20 cellular contexts compared by ENCODE assay signal in the genomic region with DNA sequence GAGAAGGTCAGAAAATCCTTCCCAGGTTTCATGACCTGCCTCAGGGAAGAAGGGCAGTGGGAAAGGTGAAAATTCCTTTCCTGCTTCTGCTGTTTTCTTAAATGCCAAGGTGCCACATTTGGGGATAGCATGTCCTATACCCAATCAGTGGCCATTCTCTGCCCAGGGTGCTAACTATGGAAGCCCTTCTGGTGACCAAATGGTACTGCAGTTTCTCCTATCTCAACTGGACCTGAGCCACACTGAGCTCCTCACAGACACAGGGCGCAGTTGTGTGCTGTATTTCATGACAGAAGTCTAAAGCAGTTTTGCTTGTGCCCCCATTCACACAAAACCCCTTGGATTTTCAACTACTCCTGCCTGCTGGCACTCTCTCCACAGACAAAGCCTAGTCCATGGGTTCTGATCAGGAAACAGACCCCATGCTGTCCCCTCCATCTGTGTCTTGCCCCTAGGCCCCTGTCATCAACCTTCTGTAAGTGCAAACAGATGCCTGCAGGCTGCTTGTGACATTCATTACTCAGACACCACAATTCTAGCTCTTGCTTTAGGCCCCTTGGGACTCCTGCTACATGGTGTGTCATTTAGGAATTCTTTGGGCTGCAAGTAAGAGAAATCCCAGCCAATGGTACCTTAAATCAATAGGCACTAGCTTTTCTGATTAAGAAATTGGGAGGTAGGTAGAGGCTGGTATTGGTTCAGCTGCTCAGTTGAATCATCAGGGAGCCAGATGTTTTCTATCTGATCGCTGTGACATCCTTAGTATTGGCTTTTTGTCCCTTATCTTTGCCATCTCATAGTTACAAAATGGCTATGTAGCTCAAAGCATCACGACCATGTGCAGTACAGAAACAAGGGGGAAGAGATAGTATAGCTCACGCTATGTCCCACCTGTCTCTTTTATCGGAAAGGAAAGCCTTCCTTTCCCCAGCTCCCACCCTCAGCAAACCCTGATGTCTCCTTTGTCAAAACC.
DNase-seq lines count a peak whose midpoint lies in the region; ATAC-seq and TF ChIP-seq lines count a peak whose summit lies in the region.
"Had no signal": no experiment of that assay in that cellular context is flagged by ENCODE, and none has a peak within 500 bp of the region (broad histone marks: within the 10 kb centered on the region; RNA-seq: fewer than 3 reads in every experiment).

No MANE protein-coding gene starts in this region.

- H2BK5ac ChIP-seq in neuronal stem cell (ENCODE audit: low read length) = no peak overlapping the region

- peaks cover 12% of the 10 kb centered on the region for H3K36me3 Mint-ChIP-seq in T-helper 2 cell treated with Interferon-gamma antibody and Interleukin-4, amounts not matched to agents 5 μg/mL and 100 μg/mL, for 36 hours (ENCODE audit: low read depth)
- peaks cover 3% of the 10 kb centered on the region for H3K36me3 Mint-ChIP-seq in activated naive CD8-positive, alpha-beta T cell treated with anti-CD3 and anti-CD28 coated beads, Interleukin-2, amount 50 U/mL, for 24 hours (ENCODE audit: low read depth)
- H3K36me3 Mint-ChIP-seq: CD4-positive, alpha-beta memory T cell had no signal

- H3K18ac ChIP-seq in neuronal stem cell (ENCODE audit: low read length) = no peak overlapping the region

- H3K9ac ChIP-seq in Loucy (ENCODE audit: low read depth, low read length, poor library complexity, severe bottlenecking) (peak overlapping the region; percentile 11), neuronal stem cell (ENCODE audit: low read depth, low read length, poor library complexity) (no peak overlapping the region)

- H3K9me3 ChIP-seq in Loucy (ENCODE audit: insufficient read depth, low read depth, low read length) (peaks cover 11% of the 10 kb centered on the region), neuronal stem cell (replicated peaks in 1 of 2; ENCODE audit: control insufficient read depth in 2 of 2, insufficient read depth in 1 of 2, low read depth in 1 of 2, low read length in 2 of 2) (peaks cover 5 to 10% of the 10 kb centered on the region in 2 donors)

- ATAC-seq in activated naive CD8-positive, alpha-beta T cell treated with anti-CD3 and anti-CD28 coated beads, Interleukin-2, amount 50 U/mL, for 24 hours = no peak
- ATAC-seq: naive thymus-derived CD8-positive, alpha-beta T cell; psoas muscle; stimulated activated naive CD8-positive, alpha-beta T cell treated with anti-CD3 and anti-CD28 coated beads, Interleukin-15, Interleukin-2, amounts not matched to agents 100 U/mL and 50 U/mL, for 24 hours; upper lobe of right lung had no signal

- H3K4ac ChIP-seq in neuronal stem cell (ENCODE audit: low read length) = no peak overlapping the region

- H2BK120ac ChIP-seq in neuronal stem cell (ENCODE audit: low read depth, low read length) = no peak overlapping the region

- peaks cover 24% of the 10 kb centered on the region for H3K4me1 Mint-ChIP-seq in T-helper 2 cell treated with Interferon-gamma antibody and Interleukin-4, amounts not matched to agents 5 μg/mL and 100 μg/mL, for 36 hours (ENCODE audit: low read depth)
- H3K4me1 Mint-ChIP-seq in activated naive CD8-positive, alpha-beta T cell treated with anti-CD3 and anti-CD28 coated beads, Interleukin-2, amount 50 U/mL, for 24 hours = peaks cover 8% of the 10 kb centered on the region

- H2AFZ ChIP-seq in Loucy (ENCODE audit: low read length) (peak overlapping the region; percentile 47), neuronal stem cell (ENCODE audit: low read length) (no peak overlapping the region)

- H3K4me2 ChIP-seq in Loucy (ENCODE audit: low read depth, low read length, poor library complexity, severe bottlenecking) (no peak overlapping the region), neuronal stem cell (ENCODE audit: insufficient read depth, low read length, poor library complexity, severe bottlenecking) (no peak overlapping the region)

- no peak overlapping the region for H3K4me3 ChIP-seq in Loucy (ENCODE audit: low read length, poor library complexity, severe bottlenecking)
- H3K4me3 ChIP-seq in brain microvascular endothelial cell (ENCODE audit: low read depth, low read length) = no peak overlapping the region
- H3K4me3 ChIP-seq in retinal pigment epithelial cell (ENCODE audit: low read length) = no peak overlapping the region
- H3K4me3 ChIP-seq in neuronal stem cell (ENCODE audit: low read length in 2 of 2) = no peak overlapping the region
- H3K4me3 ChIP-seq: ascending aorta, psoas muscle, upper lobe of right lung had no signal

- no peak overlapping the region for H3K4me3 Mint-ChIP-seq in T-helper 2 cell treated with Interferon-gamma antibody and Interleukin-4, amounts not matched to agents 5 μg/mL and 100 μg/mL, for 36 hours
- no peak overlapping the region for H3K4me3 Mint-ChIP-seq in activated naive CD8-positive, alpha-beta T cell treated with anti-CD3 and anti-CD28 coated beads, Interleukin-2, amount 50 U/mL, for 24 hours
- H3K4me3 Mint-ChIP-seq: CD4-positive, alpha-beta memory T cell; dendritic cell treated with granulocyte-macrophage colony-stimulating factor and Interleukin-4, amounts not matched to agents 40 ng/mL and 50 ng/mL, for 4 days; naive thymus-derived CD8-positive, alpha-beta T cell had no signal

- H3K23ac ChIP-seq in neuronal stem cell (ENCODE audit: low read depth, low read length, poor library complexity) = no peak overlapping the region

- no peaks in the 10 kb centered on the region for H3K9me2 ChIP-seq in Loucy (replicated peaks; ENCODE audit: low read depth, low read length)

- no peak overlapping the region for H4K91ac ChIP-seq in neuronal stem cell (ENCODE audit: low read depth, low read length, poor library complexity)

- H2AK5ac ChIP-seq in neuronal stem cell (ENCODE audit: low read depth, low read length) = no peak overlapping the region

- H3F3A ChIP-seq in Loucy (ENCODE audit: low read depth) = 0 out of 2 replicates have a peak, but pooled peaks cover 4% of the 10 kb centered on the region

- no peaks in the 10 kb centered on the region for H4K20me1 ChIP-seq in Loucy (ENCODE audit: insufficient read depth, low read length, poor library complexity, severe bottlenecking)

- no peak overlapping the region for H3K27ac ChIP-seq in brain microvascular endothelial cell
- no peak overlapping the region for H3K27ac ChIP-seq in neuronal stem cell (replicated peaks; ENCODE audit: low read length)
- H3K27ac ChIP-seq: ascending aorta, psoas muscle, upper lobe of right lung had no signal

- H2BK12ac ChIP-seq in neuronal stem cell (ENCODE audit: low read length) = no peak overlapping the region

- no peaks in the 10 kb centered on the region for H3K27me3 Mint-ChIP-seq in T-helper 2 cell treated with Interferon-gamma antibody and Interleukin-4, amounts not matched to agents 5 μg/mL and 100 μg/mL, for 36 hours (ENCODE audit: low read depth)
- H3K27me3 Mint-ChIP-seq in activated naive CD8-positive, alpha-beta T cell treated with anti-CD3 and anti-CD28 coated beads, Interleukin-2, amount 50 U/mL, for 24 hours = no peaks in the 10 kb centered on the region
- H3K27me3 Mint-ChIP-seq: CD4-positive, alpha-beta memory T cell; naive thymus-derived CD8-positive, alpha-beta T cell had no signal

- H3K14ac ChIP-seq in neuronal stem cell (ENCODE audit: low read length) = no peak overlapping the region

- in situ Hi-C loops in brain microvascular endothelial cell (cut with HindIII; ENCODE audit: low pct_ligation_motif_present, low sequenced_read_pairs) = no loop called here

- DNase-seq in T-helper 2 cell treated with Interferon-gamma antibody and Interleukin-4, amounts not matched to agents 5 μg/mL and 100 μg/mL, for 36 hours (ENCODE audit: low spot score) = no peak
- DNase-seq in T-helper 2 cell (no peak), brain microvascular endothelial cell (no peak), retinal pigment epithelial cell (ENCODE audit: low read depth) (no peak), neuronal stem cell (ENCODE audit: low spot score) (no peak), NCI-H345 treated with DMSO at 0.1 percent for 48 hours (lab: John Stamatoyannopoulos, UW; ENCODE audit: unreplicated experiment) (no peak)
- no peak for DNase-seq in activated naive CD8-positive, alpha-beta T cell treated with anti-CD3 and anti-CD28 coated beads, Interleukin-2, amount 50 U/mL, for 24 hours
- DNase-seq: activated CD4-positive, CD25-positive, alpha-beta regulatory T cell; activated CD8-positive, alpha-beta memory T cell treated with anti-CD3 and anti-CD28 coated beads, Interleukin-2, amount 50 U/mL, for 4 hours; CD4-positive, alpha-beta memory T cell; mammary epithelial cell; naive thymus-derived CD8-positive, alpha-beta T cell; NCI-H1048; psoas muscle; stimulated activated naive CD8-positive, alpha-beta T cell treated with anti-CD3 and anti-CD28 coated beads, Interleukin-15, Interleukin-2, amounts not matched to agents 100 U/mL and 50 U/mL, for 24 hours; T-helper 1 cell; upper lobe of right lung had no signal

- H3K9me3 Mint-ChIP-seq in T-helper 2 cell treated with Interferon-gamma antibody and Interleukin-4, amounts not matched to agents 5 μg/mL and 100 μg/mL, for 36 hours = peaks cover 24% of the 10 kb centered on the region
- H3K9me3 Mint-ChIP-seq in activated naive CD8-positive, alpha-beta T cell treated with anti-CD3 and anti-CD28 coated beads, Interleukin-2, amount 50 U/mL, for 24 hours = peaks cover 9% of the 10 kb centered on the region

- no CpG with 5 or more reads among the region's 5 CpGs for WGBS in neuronal stem cell (ENCODE audit: extremely low coverage in 2 of 2, insufficient read length in 2 of 2, insufficient replicate concordance in 1 of 2), 2 donors

- peak overlapping the region; percentile 64 for H3K27ac Mint-ChIP-seq in T-helper 2 cell treated with Interferon-gamma antibody and Interleukin-4, amounts not matched to agents 5 μg/mL and 100 μg/mL, for 36 hours
- no peak overlapping the region for H3K27ac Mint-ChIP-seq in activated naive CD8-positive, alpha-beta T cell treated with anti-CD3 and anti-CD28 coated beads, Interleukin-2, amount 50 U/mL, for 24 hours
- H3K27ac Mint-ChIP-seq: dendritic cell treated with granulocyte-macrophage colony-stimulating factor and Interleukin-4, amounts not matched to agents 40 ng/mL and 50 ng/mL, for 4 days; naive thymus-derived CD8-positive, alpha-beta T cell had no signal

- H3K79me1 ChIP-seq in neuronal stem cell (ENCODE audit: low read depth, low read length) = no peaks in the 10 kb centered on the region

- H3K27me3 ChIP-seq in Loucy (ENCODE audit: insufficient read depth, low read length, poor library complexity, severe bottlenecking) (no peaks in the 10 kb centered on the region), brain microvascular endothelial cell (replicated peaks) (no peaks in the 10 kb centered on the region), neuronal stem cell (ENCODE audit: control insufficient read depth in 3 of 3, insufficient read depth in 3 of 3, low read depth in 1 of 3, low read length in 3 of 3) (no peaks in the 10 kb centered on the region)
- H3K27me3 ChIP-seq: ascending aorta, upper lobe of right lung had no signal

- peaks cover 40% of the 10 kb centered on the region for H3K4me1 ChIP-seq in Loucy (ENCODE audit: insufficient read depth, low read length, poor library complexity, severe bottlenecking)
- H3K4me1 ChIP-seq in neuronal stem cell (ENCODE audit: control insufficient read depth in 2 of 2, insufficient read depth in 1 of 2, low read depth in 1 of 2, low read length in 2 of 2) = no peaks in the 10 kb centered on the region
- H3K4me1 ChIP-seq: ascending aorta, psoas muscle, upper lobe of right lung had no signal

- no peak overlapping the region for H4K8ac ChIP-seq in neuronal stem cell (ENCODE audit: low read depth, low read length)

- no peaks in the 10 kb centered on the region for H3K79me2 ChIP-seq in Loucy (ENCODE audit: insufficient read depth, low read length)

- H3K36me3 ChIP-seq in Loucy (ENCODE audit: insufficient read depth, low read length) (no peaks in the 10 kb centered on the region), brain microvascular endothelial cell (replicated peaks) (no peaks in the 10 kb centered on the region), neuronal stem cell (replicated peaks in 1 of 2; ENCODE audit: control insufficient read depth in 2 of 2, insufficient read depth in 2 of 2, low read length in 2 of 2) (no peaks in the 10 kb centered on the region)
- H3K36me3 ChIP-seq: ascending aorta, upper lobe of right lung had no signal

- no peak overlapping the region for H2BK15ac ChIP-seq in neuronal stem cell (ENCODE audit: low read length)

- TF ChIP-seq CTCF in Loucy (conservative IDR thresholded peaks at IDR 0.05; ENCODE audit: low read length) (peak; percentile 44), brain microvascular endothelial cell (IDR thresholded peaks at IDR 0.05; ENCODE audit: low read depth, low read length, missing control alignments) (peak; percentile 26), retinal pigment epithelial cell (conservative IDR thresholded peaks at IDR 0.05; ENCODE audit: low read depth, low read length) (peak; percentile 14)
